10 cellular contexts compared by ENCODE assay signal in the genomic region with DNA sequence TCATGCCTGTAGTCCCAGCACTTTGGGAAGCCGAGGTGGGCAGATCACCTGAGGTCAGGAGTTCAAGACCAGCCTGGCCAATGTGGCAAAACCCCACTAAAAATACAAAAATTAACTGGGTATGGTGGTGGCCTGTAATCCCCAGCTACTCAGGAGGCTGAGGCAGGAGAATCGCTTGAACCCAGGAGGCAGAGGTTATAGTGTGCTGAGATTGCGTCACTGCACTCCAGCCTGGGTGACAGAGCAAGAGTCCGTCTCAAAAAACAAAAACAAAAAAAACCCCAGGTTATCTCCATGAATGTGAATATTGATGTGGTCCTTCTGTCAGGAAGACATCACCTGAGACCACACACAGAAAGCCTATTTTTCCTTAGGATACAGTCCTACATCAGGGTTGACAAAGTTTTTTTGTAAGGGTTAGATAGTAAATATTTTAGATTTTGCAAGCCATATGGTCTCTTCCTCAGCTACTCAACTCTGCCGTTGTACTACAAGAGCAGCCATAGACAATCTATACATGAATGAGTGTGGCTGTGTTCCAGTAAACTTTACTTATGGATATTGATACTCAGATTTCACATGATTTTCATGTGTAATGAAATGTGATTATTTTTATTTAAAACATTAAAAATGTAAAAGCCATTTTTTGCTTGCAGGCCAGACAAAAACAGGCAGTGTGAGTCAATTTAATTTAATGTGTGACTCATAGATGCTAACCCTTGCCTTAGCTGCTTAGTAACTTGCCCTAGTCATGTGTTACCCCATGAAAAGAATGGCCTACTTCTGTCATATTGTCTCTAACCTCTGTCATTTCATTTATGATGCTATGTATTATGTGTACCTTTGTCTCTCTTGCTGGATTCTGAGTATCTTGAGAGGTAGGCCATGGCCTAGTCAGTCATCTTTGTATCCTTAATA.
A peak's percentile ranks its signal among the peaks of the same experiment; 100 is the strongest.
DNase-seq lines count a peak whose midpoint lies in the region; ATAC-seq and TF ChIP-seq lines count a peak whose summit lies in the region.
"Had no signal": no experiment of that assay in that cellular context is flagged by ENCODE, and none has a peak within 500 bp of the region (broad histone marks: within the 10 kb centered on the region; RNA-seq: fewer than 3 reads in every experiment).

No MANE protein-coding gene starts in this region.

- no TSS peak for BruUV-seq in IMR-90 (replicated peaks; lab: Mats Ljungman, UMichigan)

- H3K9ac ChIP-seq in IMR-90 (ENCODE audit: low read depth, low read length) = peak overlapping the region; percentile 34; the same call in 1 of the 2 replicates
- H3K9ac ChIP-seq in colonic mucosa (ENCODE audit: low read depth in 2 of 2, low read length in 2 of 2) = no peak overlapping the region

- peak overlapping the region; percentile 98 for H3K18ac ChIP-seq in IMR-90 (ENCODE audit: low read depth, low read length)

- H2BK5ac ChIP-seq in IMR-90 (ENCODE audit: low read depth, low read length, poor library complexity, severe bottlenecking) = peak overlapping the region; percentile 80

- H3K23ac ChIP-seq in IMR-90 (ENCODE audit: low read depth, low read length) = peak overlapping the region; percentile 67

- H3K4me3 ChIP-seq in ACC112 (ENCODE audit: low read depth, low read length) (peak overlapping the region; percentile 35; the same call in 1 of the 2 replicates), IMR-90 (ENCODE audit: insufficient read depth, low read depth, low read length) (no peak overlapping the region), cardiac fibroblast (replicated peaks in 1 of 2; ENCODE audit: low read depth in 2 of 2, low read length in 2 of 2) (no peak overlapping the region), mucosa of descending colon (no peak overlapping the region), colonic mucosa (no peak overlapping the region)

- H4K20me1 ChIP-seq in IMR-90 (ENCODE audit: insufficient read depth, low read length) = peaks cover 8% of the 10 kb centered on the region; the same call in 1 of the 2 replicates

- H3K4me1 ChIP-seq in ACC112 (ENCODE audit: control insufficient read depth, insufficient read depth, low read length, unreplicated experiment) = peaks cover 38% of the 10 kb centered on the region
- H3K4me1 ChIP-seq in IMR-90 (ENCODE audit: control insufficient read depth, insufficient read depth, low read length) = peaks cover 13% of the 10 kb centered on the region
- H3K4me1 ChIP-seq in mucosa of descending colon (ENCODE audit: low read depth) = no peaks in the 10 kb centered on the region
- no peaks in the 10 kb centered on the region for H3K4me1 ChIP-seq in colonic mucosa

- H3K4me2 ChIP-seq in IMR-90 (ENCODE audit: low read depth, low read length) = peak overlapping the region; percentile 78; the same call in 1 of the 2 replicates

- H3K79me2 ChIP-seq in ACC112 (ENCODE audit: control insufficient read depth, insufficient read depth, low read length, unreplicated experiment) = peaks cover 38% of the 10 kb centered on the region

- H4K91ac ChIP-seq in IMR-90 (ENCODE audit: insufficient read depth, low read depth, low read length) = peak overlapping the region; percentile 83

- no CpG with 5 or more reads among the region's 5 CpGs for WGBS in IMR-90 (ENCODE audit: extremely low coverage in 2 of 2, insufficient read length in 1 of 2), 2 experiments

- in situ Hi-C loops in IMR-90 (cut with MboI; ENCODE audit: low sequenced_read_pairs) = no loop called here

- peak overlapping the region; percentile 65; the same call in 1 of the 2 replicates for H3K56ac ChIP-seq in IMR-90 (ENCODE audit: extremely low read depth, insufficient read depth, low read length)

- H2AK9ac ChIP-seq in IMR-90 (replicated peaks; ENCODE audit: low read depth, low read length, poor library complexity) = no peak overlapping the region

- no peaks in the 10 kb centered on the region for H3K9me3 ChIP-seq in IMR-90 (ENCODE audit: control insufficient read depth, insufficient read depth, low read length)
- H3K9me3 ChIP-seq in mucosa of descending colon = no peaks in the 10 kb centered on the region
- no peaks in the 10 kb centered on the region for H3K9me3 ChIP-seq in colonic mucosa

- peak overlapping the region; percentile 63; the same call in 2 of the 3 replicates for H2BK15ac ChIP-seq in IMR-90 (ENCODE audit: low read depth, low read length)

- intact Hi-C loops in IMR-90 (cut with micrococcal nuclease) (no loop called here), mucosa of descending colon (cut with DNase I, micrococcal nuclease) (no loop called here), colonic mucosa (cut with DNase I) (no loop called here)

- ATAC-seq in IMR-90 (ENCODE audit: low read depth) (peak; percentile 69), mucosa of descending colon (peak; percentile 30), left lobe of liver (no peak)

- CTCF ChIA-PET in IMR-90 (lab: Yijun Ruan, JAX) = interaction anchor here (0.8 kb wide), 1 partner anchor 36 kb away, joined by 4 read pairs; no protein-coding TSS in a partner anchor

- no peaks in the 10 kb centered on the region for H3K36me3 ChIP-seq in ACC112 (ENCODE audit: insufficient read depth, low read length)
- H3K36me3 ChIP-seq in IMR-90 (ENCODE audit: control insufficient read depth, insufficient read depth, low read length) = no peaks in the 10 kb centered on the region; the same call in 1 of the 2 replicates
- H3K36me3 ChIP-seq in mucosa of descending colon (ENCODE audit: low read depth) = no peaks in the 10 kb centered on the region
- no peaks in the 10 kb centered on the region for H3K36me3 ChIP-seq in colonic mucosa

- H3K9me1 ChIP-seq in IMR-90 (ENCODE audit: insufficient read depth, low read length) = peaks cover 11% of the 10 kb centered on the region; the same call in 1 of the 2 replicates

- peak overlapping the region; percentile 90 for H2BK20ac ChIP-seq in IMR-90 (ENCODE audit: low read depth, low read length)

- H3K27me3 ChIP-seq in ACC112 (ENCODE audit: insufficient read depth, low read length) (no peaks in the 10 kb centered on the region), IMR-90 (ENCODE audit: control insufficient read depth, insufficient read depth, low read length) (no peaks in the 10 kb centered on the region), colonic mucosa (no peaks in the 10 kb centered on the region)

- TF ChIP-seq CTCF in IMR-90 (conservative IDR thresholded peaks at IDR 0.05; ENCODE audit: low read depth, low read length) = no peak
- no peak for TF ChIP-seq CTCF in cardiac fibroblast (IDR thresholded peaks at IDR 0.05; ENCODE audit: low read depth, low read length)
- TF ChIP-seq CTCF in mucosa of descending colon (IDR thresholded peaks at IDR 0.05) = no peak
- no peak for TF ChIP-seq CTCF in colonic mucosa (IDR thresholded peaks at IDR 0.05)

- H3K4ac ChIP-seq in IMR-90 (ENCODE audit: low read depth, low read length) = peak overlapping the region; percentile 89

- DNase-seq in IMR-90 (peak; percentile 89), cardiac fibroblast (ENCODE audit: low read depth in 2 of 2) (peak; percentile 74 to 92), mucosa of descending colon (no peak), colonic mucosa (no peak), amygdala (lab: John Stamatoyannopoulos, UW) (no peak), T-helper 2 cell (no peak), left lobe of liver (ENCODE audit: low spot score) (no peak)
- DNase-seq: activated CD4-positive, alpha-beta T cell treated with anti-CD3 and anti-CD28 coated beads, Interleukin-2, amount 50 U/mL, for 4 hours; naive B cell had no signal

- H3K27ac ChIP-seq in ACC112 (ENCODE audit: low read depth, low read length) = peak overlapping the region; percentile 91
- H3K27ac ChIP-seq in IMR-90 (ENCODE audit: insufficient read depth, low read length) = peak overlapping the region; percentile 88; the same call in 1 of the 2 replicates
- no peak overlapping the region for H3K27ac ChIP-seq in colonic mucosa

- peak overlapping the region; percentile 84 for H2BK120ac ChIP-seq in IMR-90 (ENCODE audit: low read depth, low read length)

- dilution Hi-C loops in IMR-90 (cut with HindIII; ENCODE audit: low sequenced_read_pairs, unreplicated experiment) = no loop called here

- H2AFZ ChIP-seq in ACC112 (ENCODE audit: low read length, unreplicated experiment) = no peak overlapping the region
- H2AFZ ChIP-seq in IMR-90 (replicated peaks; ENCODE audit: low read length, poor library complexity) = no peak overlapping the region

- H4K8ac ChIP-seq in IMR-90 (ENCODE audit: low read depth in 2 of 2, low read length in 2 of 2) = peak overlapping the region in 1 of 2 experiments; percentile 53; a peak in 3 of 4 replicates

- no peak for TF ChIP-seq POLR2A in IMR-90 (IDR thresholded peaks at IDR 0.05; ENCODE audit: low read depth, low read length)

- peak overlapping the region; percentile 74 for H2AK5ac ChIP-seq in IMR-90 (ENCODE audit: low read depth, low read length)

- H4K5ac ChIP-seq in IMR-90 (ENCODE audit: low read depth, low read length) = peak overlapping the region; percentile 50

- H3K14ac ChIP-seq in IMR-90 (replicated peaks; ENCODE audit: low read depth, low read length) = peak overlapping the region; percentile 74

- TF ChIP-seq RAD21 in IMR-90 (IDR thresholded peaks at IDR 0.05; ENCODE audit: low read length) = no peak

- peaks cover 18 to 55% of the 10 kb centered on the region in 2 experiments for H3K79me1 ChIP-seq in IMR-90 (ENCODE audit: low read depth in 1 of 2, low read length in 2 of 2)

- POLR2A ChIA-PET in IMR-90 (lab: Charles Lee; ENCODE audit: unreplicated experiment) = interaction anchor here (0.5 kb wide), 1 partner anchor 144 kb away, joined by 5 read pairs; no protein-coding TSS in a partner anchor

TF ChIP-seq in IMR-90, 13 proteins besides CTCF, POLR2A, EP300 and RAD21:
- TF ChIP-seq MAZ (IDR thresholded peaks at IDR 0.05; ENCODE audit: borderline replicate concordance, low read depth, low read length) (no peak), MAFK (IDR thresholded peaks at IDR 0.05; ENCODE audit: low read depth, low read length) (peak; percentile 21; the same call in 1 of the 2 replicates), FOS (IDR thresholded peaks at IDR 0.05; ENCODE audit: low read depth, low read length) (peak; percentile 95), CEBPB (IDR thresholded peaks at IDR 0.05; ENCODE audit: low read depth, low read length) (peak; percentile 65)
TF ChIP-seq in IMR-90: peak in this region for 3.

Comparison
In these comparisons a context has a peak if more than half of its experiments do, and no peak if none do; other contexts are left out.
1. DNase-seq: peak in IMR-90 (single experiment) and cardiac fibroblast (2 of 2); none in mucosa of descending colon (0 of 3), colonic mucosa (single experiment), amygdala (0 of 56), T-helper 2 cell (0 of 5) and left lobe of liver (single experiment).